ENCODE assay signal across 12 cellular contexts in genomic region chr11:19995131-19995530, GRCh38.
A peak's percentile ranks its signal among the peaks of the same experiment; 100 is the strongest.
DNase-seq lines count a peak whose midpoint lies in the region; ATAC-seq and TF ChIP-seq lines count a peak whose summit lies in the region.
"Had no signal": no experiment of that assay in that cellular context is flagged by ENCODE, and none has a peak within 500 bp of the region (broad histone marks: within the 10 kb centered on the region; RNA-seq: fewer than 3 reads in every experiment).

No MANE protein-coding gene starts in this region.

- no peak overlapping the region for H4K91ac ChIP-seq in H9 (ENCODE audit: insufficient read length, low read depth, low read length)

- in situ Hi-C loops in GM23248 (cut with MboI): no loop called here

- H3K56ac ChIP-seq in H9 (ENCODE audit: insufficient read length, low read depth, low read length): no peak overlapping the region

- H3K9ac ChIP-seq in GM23248 (peak overlapping the region; percentile 25; the same call in 1 of the 2 replicates), H9 (ENCODE audit: extremely low read depth, insufficient read length, low read length) (no peak overlapping the region)

- intact Hi-C loops in Right ventricle myocardium superior (cut with DNase I): no loop called here

- DNase-seq in GM23248 (peak; percentile 89), WTC11 (ENCODE audit: low spot score) (no peak), Right ventricle myocardium superior (no peak), skeletal muscle cell (ENCODE audit: low read depth) (peak; percentile 94), H9 (no peak)
- no peak for DNase-seq in stimulated activated naive CD4-positive, alpha-beta T cell (lab: John Stamatoyannopoulos, UW)
- DNase-seq: activated T-cell treated with anti-CD3 and anti-CD28 coated beads for 4 hours; NCI-H1105; stimulated activated CD4-positive, alpha-beta T cell treated with anti-CD3 and anti-CD28 coated beads, Interleukin-4, amount 100 ng/mL, for 24 hours; T-cell had no signal

- H3K27me3 Mint-ChIP-seq in WTC11 (ENCODE audit: low read depth): peaks cover 41% of the 10 kb centered on the region
- peaks cover 57% of the 10 kb centered on the region for H3K27me3 Mint-ChIP-seq in H9 (ENCODE audit: low read depth)

- no peak overlapping the region for H3K14ac ChIP-seq in H9 (ENCODE audit: insufficient read depth, low read length)

- H3K36me3 Mint-ChIP-seq in WTC11: peaks cover 17% of the 10 kb centered on the region
- peaks cover 19 to 37% (median 24%) of the 10 kb centered on the region in 3 experiments for H3K36me3 Mint-ChIP-seq in H9 (ENCODE audit: insufficient read depth in 1 of 3, low read depth in 3 of 3)
- H3K36me3 Mint-ChIP-seq: T-cell had no signal

- no peak overlapping the region for H4K8ac ChIP-seq in H9 (replicated peaks; ENCODE audit: insufficient read length, low read depth, low read length)

- no peaks in the 10 kb centered on the region for H3K79me1 ChIP-seq in H9 (ENCODE audit: insufficient read depth, low read depth, low read length, poor library complexity, severe bottlenecking)

- H3K4me2 ChIP-seq in GM23248 (ENCODE audit: unreplicated experiment) (peak overlapping the region; percentile 7), H9 (ENCODE audit: insufficient read depth, insufficient read length, low read length) (no peak overlapping the region)

- CTCF ChIA-PET in WTC11 (lab: Charles Lee): interaction anchor here (0.9 kb wide), 1 partner anchor 615 kb away, joined by 3 read pairs; no protein-coding TSS in a partner anchor

- H3K27me3 ChIP-seq in GM23248 (replicated peaks; ENCODE audit: insufficient read depth): no peaks in the 10 kb centered on the region
- H3K27me3 ChIP-seq in H9 (ENCODE audit: insufficient read depth, low read length): no peaks in the 10 kb centered on the region; the same call in 1 of the 2 replicates

- no peaks in the 10 kb centered on the region for H3K23me2 ChIP-seq in H9 (ENCODE audit: insufficient read length, low read depth, low read length, poor library complexity, severe bottlenecking)

- H3K79me2 ChIP-seq in GM23248 (ENCODE audit: insufficient read depth): peaks cover 56% of the 10 kb centered on the region
- no peaks in the 10 kb centered on the region for H3K79me2 ChIP-seq in H9 (ENCODE audit: insufficient read depth, low read length)

- H4K20me1 ChIP-seq in GM23248 (ENCODE audit: insufficient read depth) (no peaks in the 10 kb centered on the region), H9 (ENCODE audit: control insufficient read depth, insufficient read depth, insufficient read length) (no peaks in the 10 kb centered on the region)

- no peak overlapping the region for H2BK15ac ChIP-seq in H9 (ENCODE audit: low read depth, low read length)

- H3K36me3 ChIP-seq in GM23248 (ENCODE audit: low read depth): no peaks in the 10 kb centered on the region; the same call in none of the 2 replicates

- H4K5ac ChIP-seq in H9 (ENCODE audit: insufficient read length, low read depth, low read length): no peak overlapping the region

- H3K9me3 ChIP-seq in GM23248 (ENCODE audit: low read depth) (no peaks in the 10 kb centered on the region), H9 (ENCODE audit: control insufficient read depth, low read depth, low read length) (no peaks in the 10 kb centered on the region)

- no peak overlapping the region for H3K4me3 Mint-ChIP-seq in WTC11
- H3K4me3 Mint-ChIP-seq in H9: no peak overlapping the region
- H3K4me3 Mint-ChIP-seq: T-cell had no signal

- H3K18ac ChIP-seq in H9 (ENCODE audit: insufficient read length, low read depth, low read length): no peak overlapping the region

- H3K4me1 Mint-ChIP-seq in WTC11 (peaks cover 25% of the 10 kb centered on the region), H9 (peaks cover 15 to 30% of the 10 kb centered on the region in 2 experiments)
- H3K4me1 Mint-ChIP-seq: T-cell had no signal

- no peak overlapping the region for H3K4me3 ChIP-seq in GM23248
- no peak overlapping the region for H3K4me3 ChIP-seq in skeletal muscle cell (ENCODE audit: low read depth, low read length)

- H2BK5ac ChIP-seq in H9 (ENCODE audit: insufficient read length, low read length): no peak overlapping the region

- no peak overlapping the region for H3K27ac Mint-ChIP-seq in WTC11
- no peak overlapping the region for H3K27ac Mint-ChIP-seq in H9
- H3K27ac Mint-ChIP-seq: T-cell had no signal

- no peak overlapping the region for H3K23ac ChIP-seq in H9 (ENCODE audit: insufficient read length, low read depth, low read length)

- H2BK120ac ChIP-seq in H9 (ENCODE audit: low read depth, low read length, poor library complexity, severe bottlenecking): no peak overlapping the region

- POLR2A ChIA-PET in WTC11 (lab: Charles Lee): no interaction called here

- H3T11ph ChIP-seq in H9 (ENCODE audit: low read length): no peak overlapping the region

- H3K27ac ChIP-seq in GM23248: peak overlapping the region; percentile 54
- no peak overlapping the region for H3K27ac ChIP-seq in H9 (ENCODE audit: insufficient read length, low read depth, low read length)

- TF ChIP-seq CTCF in WTC11 (IDR thresholded peaks at IDR 0.05): no peak
- TF ChIP-seq CTCF in H9 (conservative IDR thresholded peaks at IDR 0.05): no peak

- H3K4me1 ChIP-seq in GM23248 (ENCODE audit: insufficient read depth) (peaks cover 14% of the 10 kb centered on the region), H9 (ENCODE audit: insufficient read depth, low read length) (peaks cover 5% of the 10 kb centered on the region; the same call in 1 of the 2 replicates)

- ATAC-seq in WTC11 (no peak), Right ventricle myocardium superior (ENCODE audit: poor library complexity) (peak; percentile 60), HG03175 (IDR thresholded peaks at IDR 0.05; ENCODE audit: unreplicated experiment) (no peak), HG03342 (IDR thresholded peaks at IDR 0.05; ENCODE audit: unreplicated experiment) (no peak)
- ATAC-seq: T-cell had no signal

- 61 to 69% methylated on average over 3 of the region's 3 CpGs for WGBS in GM23248 (ENCODE audit: low coverage in 1 of 2, low lambda C conversion rate in 2 of 2, missing lambda C conversion rate in 2 of 2), 2 experiments
- WGBS in H9 (ENCODE audit: extremely low coverage, insufficient read length, low lambda C conversion rate): no CpG with 5 or more reads among the region's 3 CpGs

- no peak overlapping the region for H2AFZ ChIP-seq in GM23248
- no peak overlapping the region for H2AFZ ChIP-seq in H9 (ENCODE audit: low read length)

- H3K9me2 ChIP-seq in GM23248 (ENCODE audit: insufficient read depth): no peaks in the 10 kb centered on the region

- peaks cover 12% of the 10 kb centered on the region for H3F3A ChIP-seq in GM23248 (ENCODE audit: insufficient read depth)

- H2BK12ac ChIP-seq in H9 (ENCODE audit: insufficient read length, low read depth, low read length): no peak overlapping the region

- H3K4ac ChIP-seq in H9 (ENCODE audit: low read depth, low read length): no peak overlapping the region

- no peak overlapping the region for H2AK5ac ChIP-seq in H9 (ENCODE audit: insufficient read length, low read length)

- H3K9me3 Mint-ChIP-seq in WTC11: peaks cover 10% of the 10 kb centered on the region
- no peaks in the 10 kb centered on the region; a peak in 1 of 5 replicates for H3K9me3 Mint-ChIP-seq in H9
- H3K9me3 Mint-ChIP-seq: T-cell had no signal

- H2BK20ac ChIP-seq in H9 (ENCODE audit: low read depth, low read length, poor library complexity, severe bottlenecking): no peak overlapping the region

TF ChIP-seq in WTC11, 78 proteins besides CTCF, POLR2A, EP300 and RAD21:
- peak; percentile 66 for TF ChIP-seq GABPB1 (CRISPR knock-in tag; IDR thresholded peaks at IDR 0.05)
- TF ChIP-seq, protein P1, sequence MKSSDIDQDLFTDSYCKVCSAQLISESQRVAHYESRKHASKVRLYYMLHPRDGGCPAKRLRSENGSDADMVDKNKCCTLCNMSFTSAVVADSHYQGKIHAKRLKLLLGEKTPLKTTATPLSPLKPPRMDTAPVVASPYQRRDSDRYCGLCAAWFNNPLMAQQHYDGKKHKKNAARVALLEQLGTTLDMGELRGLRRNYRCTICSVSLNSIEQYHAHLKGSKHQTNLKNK (CRISPR knock-in tag; IDR thresholded peaks at IDR 0.05): no peak

Comparison
In these comparisons a context has a peak if more than half of its experiments do, and no peak if none do; other contexts are left out.
1. DNase-seq: peak in GM23248 (single experiment) and skeletal muscle cell (single experiment); none in WTC11 (single experiment), Right ventricle myocardium superior (single experiment), H9 (single experiment) and stimulated activated naive CD4-positive, alpha-beta T cell (0 of 6).